13 cellular contexts compared by ENCODE assay signal in the genomic region with DNA sequence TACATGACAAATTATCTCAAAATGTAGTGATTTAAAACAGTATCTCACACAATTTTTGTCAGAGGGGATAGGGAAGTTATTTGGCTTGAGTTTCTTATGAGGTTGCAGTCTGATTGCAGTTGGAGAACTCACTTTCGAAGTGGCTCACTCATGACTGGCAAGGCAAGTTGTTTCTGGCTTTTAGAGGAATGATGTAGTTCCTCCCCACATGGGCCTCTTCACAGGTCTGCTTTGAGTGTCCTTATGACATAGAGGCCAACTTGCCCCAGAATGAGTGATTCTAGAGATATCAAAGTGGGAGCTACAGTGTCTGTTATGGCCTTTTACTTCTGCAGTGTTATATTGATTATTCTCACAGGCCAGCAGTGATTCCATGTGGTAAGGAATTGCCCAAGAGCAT.
"Had no signal": no experiment of that assay in that cellular context is flagged by ENCODE, and none has a peak within 500 bp of the region (broad histone marks: within the 10 kb centered on the region; RNA-seq: fewer than 3 reads in every experiment).

No MANE protein-coding gene starts in this region.

- H3K9me3 ChIP-seq: esophagus squamous epithelium, sigmoid colon, spleen, thoracic aorta had no signal

- ATAC-seq: activated T-helper 17 cell treated with anti-CD3 and anti-CD28 coated beads, Interleukin-2, amount 50 U/mL, for 72 hours had no signal

- H3K4me3 ChIP-seq: esophagus squamous epithelium, sigmoid colon, spleen, thoracic aorta had no signal

- H3K36me3 ChIP-seq: esophagus squamous epithelium, sigmoid colon, thoracic aorta had no signal

- H3K27me3 ChIP-seq: esophagus squamous epithelium, sigmoid colon, spleen had no signal

- FAIRE-seq: astrocyte, endometrium had no signal

- DNase-seq: activated CD4-positive, alpha-beta T cell treated with anti-CD3 and anti-CD28 coated beads, Interleukin-2, amount 50 U/mL, for 1 hour; activated CD4-positive, CD25-positive, alpha-beta regulatory T cell; activated CD8-positive, alpha-beta memory T cell treated with anti-CD3 and anti-CD28 coated beads for 24 hours; activated naive CD4-positive, alpha-beta T cell treated with anti-CD3 and anti-CD28 coated beads, Interleukin-2, amount 50 U/mL, for 16 hours; esophagus squamous epithelium; hypothalamus; kidney glomerular epithelial cell; sigmoid colon; spleen had no signal

- H3K27ac ChIP-seq: esophagus squamous epithelium, sigmoid colon, thoracic aorta had no signal
